ENCODE assay signal across 18 cellular contexts in the genomic region with DNA sequence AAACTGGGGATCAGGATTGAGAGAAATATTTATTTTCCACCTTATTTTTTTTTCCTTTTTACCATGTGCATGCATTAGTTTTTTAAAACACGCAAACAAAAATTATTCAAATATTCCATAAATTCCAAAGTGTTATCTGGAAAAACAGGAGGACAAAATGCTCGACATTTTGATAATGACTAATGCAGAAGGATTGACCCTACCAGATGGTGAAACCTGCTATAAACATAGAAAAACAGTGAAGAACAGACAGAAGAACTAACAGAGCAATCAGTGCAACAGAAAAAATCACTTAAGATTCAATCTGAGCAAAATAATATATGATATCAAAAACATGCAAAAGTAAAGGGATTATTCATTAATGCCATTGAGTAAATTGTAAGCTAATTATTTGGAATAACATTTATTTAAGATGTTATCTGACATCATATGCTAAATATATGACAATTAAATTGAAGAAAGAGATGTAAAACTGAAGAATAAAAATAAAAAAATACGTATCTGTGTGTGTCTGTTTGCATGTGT.
"Had no signal": no experiment of that assay in that cellular context is flagged by ENCODE, and none has a peak within 500 bp of the region (broad histone marks: within the 10 kb centered on the region; RNA-seq: fewer than 3 reads in every experiment).

No MANE protein-coding gene starts in this region.

- H3K4me3 ChIP-seq: coronary artery, lower lobe of right lung, sigmoid colon, upper lobe of right lung had no signal

- ATAC-seq: lower lobe of right lung; natural killer cell treated with Interleukin-12 subunit alpha and Interleukin-12 subunit beta and Interleukin-15 and Interleukin-18, amount 100 ng/mL, for 72 hours; upper lobe of right lung had no signal

- H3K9ac ChIP-seq: parathyroid adenoma had no signal

- H3K4me1 ChIP-seq: lower lobe of right lung, parathyroid adenoma, sigmoid colon, upper lobe of right lung had no signal

- H3K79me2 ChIP-seq: parathyroid adenoma had no signal

- H3K9me3 ChIP-seq: lower lobe of right lung, neutrophil, sigmoid colon, upper lobe of right lung had no signal

- H3K27ac ChIP-seq: coronary artery, lower lobe of right lung, neutrophil, parathyroid adenoma, sigmoid colon, upper lobe of right lung had no signal

- DNase-seq: activated B cell treated with CpG ODN at 0.5 μM for 24 hours; activated CD4-positive, alpha-beta memory T cell treated with anti-CD3 and anti-CD28 coated beads for 36 hours; activated CD4-positive, alpha-beta T cell treated with anti-CD3 and anti-CD28 coated beads for 4 hours; activated naive CD4-positive, alpha-beta T cell; activated naive CD8-positive, alpha-beta T cell treated with anti-CD3 and anti-CD28 coated beads for 36 hours; activated T-cell treated with anti-CD3 and anti-CD28 coated beads for 4 hours; amygdala; caudate nucleus; hippocampal formation; lower lobe of right lung; sigmoid colon; stimulated activated CD8-positive, alpha-beta memory T cell treated with anti-CD3 and anti-CD28 coated beads, Interleukin-4, amount 100 ng/mL, for 48 hours; stimulated activated naive CD4-positive, alpha-beta T cell; upper lobe of right lung had no signal

- H3K36me3 ChIP-seq: lower lobe of right lung, neutrophil, sigmoid colon, upper lobe of right lung had no signal

- H2AFZ ChIP-seq: parathyroid adenoma had no signal

- H3K27me3 ChIP-seq: neutrophil, upper lobe of right lung had no signal
